In the genomic region with DNA sequence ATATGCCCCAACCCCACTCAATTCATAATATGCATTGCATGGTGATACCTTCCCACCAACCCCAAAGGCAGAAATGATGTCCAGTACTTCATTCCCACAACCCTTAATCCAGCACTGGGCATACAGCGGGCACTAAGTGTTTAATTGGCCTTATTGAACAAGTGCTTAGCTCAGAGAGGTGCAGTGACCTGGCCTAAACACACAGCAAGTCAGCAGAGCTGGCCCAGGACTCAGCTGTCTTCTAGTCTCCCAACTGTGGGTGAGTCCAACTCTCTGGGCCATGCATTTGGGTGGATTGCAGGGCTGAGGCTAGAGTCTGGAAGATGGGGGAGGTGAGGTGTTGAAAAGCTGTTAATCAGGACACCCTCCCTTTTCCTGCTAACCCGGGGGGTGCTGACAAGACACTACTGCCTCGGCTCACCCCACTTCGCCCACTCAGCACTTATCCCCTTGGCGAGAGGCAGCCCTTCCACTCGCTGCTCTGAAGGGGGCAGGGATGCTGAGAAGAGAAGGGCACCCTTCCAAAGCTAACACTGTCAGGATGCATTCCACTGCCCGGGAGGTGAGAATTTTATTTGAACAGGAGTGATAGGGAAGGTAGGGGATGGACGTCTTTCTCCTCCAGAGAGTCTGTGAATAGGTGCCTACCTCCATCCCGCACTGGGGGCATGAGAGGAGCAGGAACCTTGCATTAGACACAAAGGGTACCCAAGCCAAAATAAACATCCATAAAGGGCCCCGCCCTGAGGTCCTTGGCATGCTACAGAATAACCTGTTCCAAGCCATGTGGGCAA, we compare ENCODE assay signal across 19 cellular contexts. TPM values are rescaled to one million over a fixed set of nuclear protein-coding genes. Genes with fewer than 3 reads are reported as not detected.
A peak's percentile ranks its signal among the peaks of the same experiment; 100 is the strongest.
DNase-seq lines count a peak whose midpoint lies in the region; ATAC-seq, FAIRE-seq and TF ChIP-seq lines count a peak whose summit lies in the region.
"Had no signal": no experiment of that assay in that cellular context is flagged by ENCODE, and none has a peak within 500 bp of the region (broad histone marks: within the 10 kb centered on the region; RNA-seq: fewer than 3 reads in every experiment).

No MANE protein-coding gene starts in this region.

- H3K9me3 Mint-ChIP-seq in Calu3 (ENCODE audit: low read depth, unreplicated experiment) (no peaks in the 10 kb centered on the region), HFFc6 (peaks cover 39% of the 10 kb centered on the region)
- H3K9me3 Mint-ChIP-seq: brain; H9; stimulated activated naive CD8-positive, alpha-beta T cell treated with anti-CD3 and anti-CD28 coated beads, Interleukin-15, Interleukin-2, amounts not matched to agents 100 ng/mL and 50 ng/mL, for 24 hours had no signal

- H4K20me1 ChIP-seq in GM12878 (ENCODE audit: control insufficient read depth, insufficient read depth), result no peaks in the 10 kb centered on the region

- BruUV-seq in Calu3 (replicated peaks; lab: Mats Ljungman, UMichigan) (no TSS peak), GM12878 (replicated peaks; lab: Mats Ljungman, UMichigan) (no TSS peak)

- TF ChIP-seq CTCF in Calu3 (IDR thresholded peaks at IDR 0.05; ENCODE audit: unreplicated experiment), result no peak
- TF ChIP-seq CTCF in LNCaP clone FGC (IDR thresholded peaks at IDR 0.05; ENCODE audit: control insufficient read depth, extremely low read depth, insufficient read depth), result no peak
- TF ChIP-seq CTCF in GM12878 (IDR thresholded peaks at IDR 0.05 in 2 of 3, conservative IDR thresholded peaks at IDR 0.05 in 1 of 3; ENCODE audit: control insufficient read depth in 2 of 3, extremely low read depth in 1 of 3, insufficient read depth in 1 of 3, low read depth in 3 of 3, low read length in 3 of 3), result no peak
- no peak for TF ChIP-seq CTCF in GM10266 (IDR thresholded peaks at IDR 0.05; ENCODE audit: control insufficient read depth, insufficient read depth, low read depth, missing control alignments)
- no peak for TF ChIP-seq CTCF in HFFc6 (IDR thresholded peaks at IDR 0.05)

- TF ChIP-seq POLR2A in GM12878 (IDR thresholded peaks at IDR 0.05; ENCODE audit: low read depth, low read length), result no peak

- no peak overlapping the region for H3K4me3 ChIP-seq in LNCaP clone FGC (ENCODE audit: low read depth, low read length)
- H3K4me3 ChIP-seq in GM12878, result no peak overlapping the region
- H3K4me3 ChIP-seq in mucosa of stomach (ENCODE audit: low read length), result peak overlapping the region; percentile 18
- H3K4me3 ChIP-seq: Peyer's patch had no signal

- no peak for TF ChIP-seq RAD21 in GM12878 (IDR thresholded peaks at IDR 0.05; ENCODE audit: insufficient read depth, low read depth, low read length)

- RAD21 ChIA-PET in GM12878 (lab: Charles Lee; ENCODE audit: unreplicated experiment), result interaction anchor here (0.8 to 2.0 kb wide), 5 partner anchors 10 to 100 kb away, joined by 3 to 8 read pairs (median 4); a partner anchor contains a TSS

- WGBS in GM12878 (ENCODE audit: insufficient coverage, insufficient replicate concordance, low lambda C conversion rate, missing lambda C conversion rate), result 49% methylated on average over 10 of the region's 10 CpGs

- intact Hi-C loops in Calu3 (cut with micrococcal nuclease; ENCODE audit: unreplicated experiment) (no loop called here), GM12878 (cut with micrococcal nuclease; ENCODE audit: unreplicated experiment) (no loop called here)

- SMC1A ChIA-PET in GM12878 (lab: Charles Lee; ENCODE audit: uncharacterized antibody, unreplicated experiment), result interaction anchor here (1.0 to 5.2 kb wide), 4 partner anchors 9 to 100 kb away, joined by 3 to 32 read pairs (median 3); a partner anchor contains a TSS

- H3K4me1 ChIP-seq in GM12878 (ENCODE audit: control insufficient read depth, insufficient read depth, low read length) (peaks cover 18% of the 10 kb centered on the region), mucosa of stomach (ENCODE audit: control insufficient read depth, insufficient read depth, low read length) (peaks cover 92% of the 10 kb centered on the region)

- no peaks in the 10 kb centered on the region; a peak in 1 of 4 replicates for H3K27me3 ChIP-seq in GM12878 (replicated peaks in 1 of 2; ENCODE audit: control insufficient read depth in 2 of 2, insufficient read depth in 2 of 2, low read length in 1 of 2)
- H3K27me3 ChIP-seq in mucosa of stomach (ENCODE audit: control insufficient read depth, insufficient read depth, low read length), result no peaks in the 10 kb centered on the region
- H3K27me3 ChIP-seq: Peyer's patch had no signal

- H3K4me2 ChIP-seq in GM12878 (ENCODE audit: control insufficient read depth, insufficient read depth), result no peak overlapping the region

- in situ Hi-C loops in GM12878 (cut with MboI), result no loop called here

- H3K27ac ChIP-seq in GM12878 (ENCODE audit: control insufficient read depth, insufficient read depth), result no peak overlapping the region

- H3K9ac ChIP-seq in GM12878 (ENCODE audit: control insufficient read depth, insufficient read depth, low read length), result no peak overlapping the region
- H3K9ac ChIP-seq in mucosa of stomach (ENCODE audit: low read length), result no peak overlapping the region

- DNase-seq in Calu3 (peak; percentile 82), LNCaP clone FGC (ENCODE audit: low read depth) (peak; percentile 39), GM12878 (ENCODE audit: low read depth, low spot score) (no peak), activated gamma-delta T cell treated with Interleukin-2 at 50 U/mL for 16 hours (no peak), iPS-NIHi11 (ENCODE audit: low spot score) (no peak), GM10266 (ENCODE audit: extremely low spot score) (no peak), HFFc6 (no peak)
- DNase-seq: activated CD4-positive, alpha-beta T cell treated with anti-CD3 and anti-CD28 coated beads, Interleukin-2, amount 50 U/mL, for 4 hours; activated effector memory CD4-positive, alpha-beta T cell treated with Interleukin-2 at 50 U/mL for 16 hours; C1 segment of cervical spinal cord; effector memory CD4-positive, alpha-beta T cell; foreskin fibroblast; H9; naive B cell; NCI-H2227 treated with DMSO at 0.1 percent for 48 hours had no signal

- CTCF ChIA-PET in Calu3 (lab: Charles Lee) (interaction anchor here (1.0 to 2.5 kb wide), 5 partner anchors 10 to 65 kb away, joined by 3 to 12 read pairs (median 3); no protein-coding TSS in a partner anchor), GM12878 (lab: Yijun Ruan, JAX) (interaction anchor here (0.9 to 1.7 kb wide), 3 partner anchors 9 to 88 kb away, joined by 3 to 6 read pairs (median 3); a partner anchor contains a TSS)

- H2AFZ ChIP-seq in GM12878 (ENCODE audit: control insufficient read depth, low read depth, low read length), result no peak overlapping the region

- H3K36me3 Mint-ChIP-seq in Calu3 (ENCODE audit: insufficient read depth, unreplicated experiment), result peaks cover 71% of the 10 kb centered on the region
- peaks cover 4% of the 10 kb centered on the region; the same call in 1 of the 2 replicates for H3K36me3 Mint-ChIP-seq in HFFc6 (ENCODE audit: low read depth)
- H3K36me3 Mint-ChIP-seq: brain, naive B cell had no signal

- peaks cover 93% of the 10 kb centered on the region for H3K4me1 Mint-ChIP-seq in Calu3 (ENCODE audit: low read depth, unreplicated experiment)
- H3K4me1 Mint-ChIP-seq in HFFc6 (ENCODE audit: low read depth), result no peaks in the 10 kb centered on the region

- H3K27me3 Mint-ChIP-seq in Calu3 (ENCODE audit: unreplicated experiment) (no peaks in the 10 kb centered on the region), HFFc6 (ENCODE audit: insufficient read depth) (no peaks in the 10 kb centered on the region; the same call in 1 of the 2 replicates)
- H3K27me3 Mint-ChIP-seq: stimulated activated naive CD8-positive, alpha-beta T cell treated with anti-CD3 and anti-CD28 coated beads, Interleukin-15, Interleukin-2, amounts not matched to agents 100 ng/mL and 50 ng/mL, for 24 hours had no signal

- POLR2A ChIA-PET in GM12878 (lab: Charles Lee), result interaction anchor here (0.5 to 3.3 kb wide), 4 partner anchors 9 to 42 kb away, joined by 3 to 13 read pairs (median 4); no protein-coding TSS in a partner anchor

- no peak for ATAC-seq in GM12878

- H3K4me3 Mint-ChIP-seq in Calu3 (ENCODE audit: low read depth, unreplicated experiment) (peak overlapping the region; percentile 46), HFFc6 (no peak overlapping the region)
- H3K4me3 Mint-ChIP-seq: brain; H9; stimulated activated naive CD8-positive, alpha-beta T cell treated with anti-CD3 and anti-CD28 coated beads, Interleukin-15, Interleukin-2, amounts not matched to agents 100 ng/mL and 50 ng/mL, for 24 hours had no signal

- peaks cover 5% of the 10 kb centered on the region for H3K79me2 ChIP-seq in GM12878 (ENCODE audit: control insufficient read depth, insufficient read depth, low read length)

- no peak for FAIRE-seq in GM12878 (lab: Jason Lieb, UNC)

- TF ChIP-seq EP300 in GM12878 (IDR thresholded peaks at IDR 0.05; ENCODE audit: borderline replicate concordance in 1 of 2, control insufficient read depth in 1 of 2, low read depth in 2 of 2, low read length in 2 of 2), result no peak

- H3K36me3 ChIP-seq in GM12878 (ENCODE audit: control insufficient read depth in 2 of 2, insufficient read depth in 2 of 2, low read length in 1 of 2) (no peaks in the 10 kb centered on the region), mucosa of stomach (ENCODE audit: control insufficient read depth, insufficient read depth, low read length) (no peaks in the 10 kb centered on the region)
- H3K36me3 ChIP-seq: Peyer's patch had no signal

- H3K9me3 ChIP-seq in GM12878 (replicated peaks; ENCODE audit: control insufficient read depth, insufficient read depth, low read length) (no peaks in the 10 kb centered on the region), mucosa of stomach (ENCODE audit: control insufficient read depth, low read length) (no peaks in the 10 kb centered on the region)
- H3K9me3 ChIP-seq: Peyer's patch had no signal

- H3K27ac Mint-ChIP-seq in Calu3 (ENCODE audit: unreplicated experiment) (peak overlapping the region; percentile 48), HFFc6 (no peak overlapping the region)
- H3K27ac Mint-ChIP-seq: brain; naive B cell; stimulated activated naive CD8-positive, alpha-beta T cell treated with anti-CD3 and anti-CD28 coated beads, Interleukin-15, Interleukin-2, amounts not matched to agents 100 ng/mL and 50 ng/mL, for 24 hours had no signal

RNA-seq across cellular contexts. Expression of a gene that starts 14.2 kb away (rescaled TPM):
- total RNA-seq in Calu3 (2022) (62.4 and 77.5 TPM in 2 replicates), GM12878 (2014; rRNA removed) (3.4 and 4.0 TPM in 2 replicates), GM12878 (2014; rRNA removed; fragmentation: Illumina TruSeq; extraction: Trizol) (1.8 and 2.3 TPM in 2 replicates), GM12878 (2021) (3.8 and 4.2 TPM in 2 replicates)
- total RNA-seq in GM12878 (2013; cell fraction: nucleolus; rRNA removed), result 10.8 and 12.5 TPM in 2 replicates
- polyA plus RNA-seq in GM12878 (2011; ENCODE audit: low read depth), result 0.91 TPM
- polyA plus RNA-seq in GM12878 (2011; rRNA removed) (1.8 and 2.8 TPM in 2 replicates), GM12878 (2014; fragmentation: Illumina TruSeq; extraction: Trizol) (1.4 and 1.9 TPM in 2 replicates), GM12878 (2014; fragmentation: Nextera tagmentation; extraction: Ambion mirVana) (under 1 TPM; 0.11 to 0.27 TPM), GM12878 (2014; rRNA removed) (2.9 and 3.1 TPM in 2 replicates), GM12878 (2016; fragmentation: Nextera tagmentation; extraction: Ambion mirVana) (1 to 10 TPM; 1.4 to 1.6 TPM)
- 3.3 and 3.6 TPM in 2 replicates for polyA plus RNA-seq in GM12878 (2011; cell fraction: cytosol; rRNA removed)
- polyA plus RNA-seq in GM12878 (2011; cell fraction: nucleus; rRNA removed), result 5.7 and 6.3 TPM in 2 replicates
- polyA plus RNA-seq in GM12878 (2012), result 2.0 and 2.1 TPM in 2 replicates
- 3.4 and 6.3 TPM in 2 replicates for polyA minus RNA-seq in GM12878 (2011; rRNA and poly(A)+ RNA removed)
- 2.5 and 2.8 TPM in 2 replicates for polyA minus RNA-seq in GM12878 (2011; cell fraction: cytosol; rRNA and poly(A)+ RNA removed)
- polyA minus RNA-seq in GM12878 (2011; cell fraction: nucleus; rRNA and poly(A)+ RNA removed), result 2.3 and 3.8 TPM in 2 replicates
- total RNA-seq in HFFc6 (2021; fragmentation: NEBNext Ultra II Directional; extraction: Animal tissue kit (Norgen Biotek cat#: 25700)), result not detected

Comparison
In these comparisons a context has a peak if more than half of its experiments do, and no peak if none do; other contexts are left out.
1. DNase-seq: peak in Calu3 (single experiment) and LNCaP clone FGC (single experiment); none in GM12878 (single experiment), activated gamma-delta T cell treated with Interleukin-2 at 50 U/mL for 16 hours (single experiment), iPS-NIHi11 (single experiment), GM10266 (single experiment) and HFFc6 (single experiment).